1 cellular context compared by ENCODE assay signal in the genomic region with DNA sequence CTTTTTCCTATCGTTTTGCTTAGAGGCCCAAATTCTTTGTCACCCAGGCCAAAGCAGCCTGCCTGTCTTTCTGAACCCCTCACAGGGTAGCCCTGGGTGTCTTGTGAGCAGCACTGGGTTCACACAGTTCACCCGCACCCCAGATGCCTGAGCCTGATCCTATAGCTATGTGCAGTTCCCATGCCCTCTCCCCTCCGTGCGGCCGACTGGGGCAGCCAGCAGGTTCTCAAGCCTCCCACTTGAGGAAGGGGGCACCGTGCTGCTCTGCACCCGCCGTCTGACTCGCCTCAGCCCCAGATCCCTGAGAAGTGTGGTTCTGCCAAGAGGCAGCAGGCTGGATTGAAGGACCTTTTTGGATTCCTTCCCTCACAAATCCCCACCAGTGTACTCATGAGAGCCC.
TF ChIP-seq lines count a peak whose summit lies in the region.

No MANE protein-coding gene starts in this region.

TF ChIP-seq in H1, 55 proteins besides CTCF, POLR2A, EP300 and RAD21:
- TF ChIP-seq SIRT6 (IDR thresholded peaks at IDR 0.05; ENCODE audit: low read length), result no peak
- no peak for TF ChIP-seq YY1 (IDR thresholded peaks at IDR 0.05; ENCODE audit: low read depth, low read length)
- TF ChIP-seq RFX5 (IDR thresholded peaks at IDR 0.05; ENCODE audit: borderline replicate concordance, low read depth, low read length), result no peak
- no peak for TF ChIP-seq CREB1 (IDR thresholded peaks at IDR 0.05)
- no peak for TF ChIP-seq SRF (IDR thresholded peaks at IDR 0.05; ENCODE audit: low read depth, low read length)
- no peak for TF ChIP-seq SUZ12 (IDR thresholded peaks at IDR 0.05; ENCODE audit: low read length)
- no peak for TF ChIP-seq CTBP2 (IDR thresholded peaks at IDR 0.05; ENCODE audit: borderline replicate concordance, insufficient read depth, insufficient read length, low read length)
- no peak for TF ChIP-seq KDM1A (IDR thresholded peaks at IDR 0.05; ENCODE audit: borderline replicate concordance, low read length)
- no peak for TF ChIP-seq MAFK (IDR thresholded peaks at IDR 0.05; ENCODE audit: low read depth, low read length)
- no peak for TF ChIP-seq TAF7 (optimal IDR thresholded peaks at IDR 0.05; ENCODE audit: borderline replicate concordance, low read depth, low read length)
